ENCODE assay signal across 5 cellular contexts in genomic region chr16:82960923-82961322, GRCh38.
"Had no signal": no experiment of that assay in that cellular context is flagged by ENCODE, and none has a peak within 500 bp of the region (broad histone marks: within the 10 kb centered on the region; RNA-seq: fewer than 3 reads in every experiment).

No MANE protein-coding gene starts in this region.

- H3K4me3 ChIP-seq: GM23338 had no signal

- DNase-seq: H9, HCEC 1CT had no signal

- H2AFZ ChIP-seq: GM23338 had no signal

- H3K4me2 ChIP-seq: GM23338 had no signal

- H3K27ac ChIP-seq: HL-60 had no signal

- ATAC-seq: GM23338, HepG2 had no signal
